Comparison of ENCODE assay signal across 8 cellular contexts in the genomic region with DNA sequence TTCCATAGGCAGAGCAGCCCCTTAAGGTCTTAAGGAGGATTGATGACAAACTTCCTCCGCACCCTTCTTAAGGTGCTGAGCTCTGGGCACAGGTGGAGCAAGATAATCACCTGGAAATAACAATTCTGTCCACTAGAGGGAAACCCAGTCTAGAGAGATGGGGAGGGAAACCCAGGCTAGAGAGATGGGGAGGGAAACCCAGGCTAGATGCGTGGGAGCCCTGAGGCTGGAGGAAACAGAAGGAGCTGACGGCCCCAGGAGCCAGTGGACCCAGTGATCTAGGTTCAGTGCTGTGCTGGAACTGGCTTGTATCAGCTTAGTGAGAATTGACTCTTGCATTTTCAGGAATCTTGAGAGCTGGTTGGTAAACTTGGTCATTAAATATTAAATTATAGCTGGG. TPM values are rescaled to one million over a fixed set of nuclear protein-coding genes. Genes with fewer than 3 reads are reported as not detected.
DNase-seq lines count a peak whose midpoint lies in the region; ATAC-seq and TF ChIP-seq lines count a peak whose summit lies in the region.

No MANE protein-coding gene starts in this region.

- peaks cover 2% of the 10 kb centered on the region for H3K4me1 Mint-ChIP-seq in activated B cell treated with CpG ODN at 0.5 μM for 24 hours
- H3K4me1 Mint-ChIP-seq in memory B cell: peaks cover 5% of the 10 kb centered on the region
- H3K4me1 Mint-ChIP-seq in stimulated activated naive CD8-positive, alpha-beta T cell treated with anti-CD3 and anti-CD28 coated beads, Interleukin-15, amount 100 ng/mL, for 72 hours: peaks cover 5% of the 10 kb centered on the region

- H3K4me3 Mint-ChIP-seq in activated B cell treated with CpG ODN at 0.5 μM for 24 hours (no peak overlapping the region), memory B cell (no peak overlapping the region)
- H3K4me3 Mint-ChIP-seq in stimulated activated naive CD8-positive, alpha-beta T cell treated with anti-CD3 and anti-CD28 coated beads, Interleukin-15, amount 100 ng/mL, for 72 hours: no peak overlapping the region

- DNase-seq in DMS153 (lab: John Stamatoyannopoulos, UW) (peak; percentile 87), HFF-Myc (ENCODE audit: extremely low read depth, low read depth) (no peak), NCI-H2227 (lab: John Stamatoyannopoulos, UW; ENCODE audit: unreplicated experiment) (peak; percentile 82), activated B cell treated with CpG ODN at 0.5 μM for 24 hours (peak; percentile 22), dermis microvascular lymphatic vessel endothelial cell (ENCODE audit: low read depth in 2 of 2) (peak; percentile 27 to 58), memory B cell (ENCODE audit: low spot score in 2 of 2) (peak; percentile 24 to 72), ecto neural progenitor cell (ENCODE audit: low spot score) (no peak)
- peak; percentile 52 to 55 for DNase-seq in stimulated activated naive CD8-positive, alpha-beta T cell treated with anti-CD3 and anti-CD28 coated beads, Interleukin-15, amount 100 ng/mL, for 72 hours

- CTCF ChIA-PET in activated B cell treated with CpG ODN at 0.5 μM for 24 hours (lab: Charles Lee): interaction anchor here (0.7 to 6.9 kb wide), 29 partner anchors 9 to 419 kb away, joined by 3 to 157 read pairs (median 4); partner anchors contain the start of genes CAP1 and MFSD2A

- H3K4me3 ChIP-seq in HFF-Myc (replicated peaks; ENCODE audit: low read depth, low read length): no peak overlapping the region

- intact Hi-C loops in activated B cell treated with CpG ODN at 0.5 μM for 24 hours (cut with micrococcal nuclease): loop anchor here (1.0 to 5.0 kb wide), 4 partner anchors 54 to 419 kb away; no protein-coding TSS in a partner anchor

- TF ChIP-seq CTCF in HFF-Myc (IDR thresholded peaks at IDR 0.05; ENCODE audit: low read depth, low read length, missing control alignments) (peak; percentile 54), activated B cell treated with CpG ODN at 0.5 μM for 24 hours (IDR thresholded peaks at IDR 0.05) (no peak)

- H3K36me3 Mint-ChIP-seq in activated B cell treated with CpG ODN at 0.5 μM for 24 hours (ENCODE audit: low read depth) (no peaks in the 10 kb centered on the region), memory B cell (no peaks in the 10 kb centered on the region)

- POLR2A ChIA-PET in activated B cell treated with CpG ODN at 0.5 μM for 24 hours (lab: Charles Lee): interaction anchor here (0.6 to 2.1 kb wide), 8 partner anchors 10 to 612 kb away, joined by 3 to 12 read pairs (median 5); partner anchors contain the start of gene MFSD2A

- H3K27me3 Mint-ChIP-seq in activated B cell treated with CpG ODN at 0.5 μM for 24 hours: no peaks in the 10 kb centered on the region
- peaks cover 2% of the 10 kb centered on the region for H3K27me3 Mint-ChIP-seq in memory B cell
- no peaks in the 10 kb centered on the region for H3K27me3 Mint-ChIP-seq in stimulated activated naive CD8-positive, alpha-beta T cell treated with anti-CD3 and anti-CD28 coated beads, Interleukin-15, amount 100 ng/mL, for 72 hours

- H3K9me3 Mint-ChIP-seq in activated B cell treated with CpG ODN at 0.5 μM for 24 hours: no peaks in the 10 kb centered on the region
- no peaks in the 10 kb centered on the region for H3K9me3 Mint-ChIP-seq in memory B cell
- H3K9me3 Mint-ChIP-seq in stimulated activated naive CD8-positive, alpha-beta T cell treated with anti-CD3 and anti-CD28 coated beads, Interleukin-15, amount 100 ng/mL, for 72 hours: no peaks in the 10 kb centered on the region

- peak; percentile 99 for ATAC-seq in activated B cell treated with CpG ODN at 0.5 μM for 24 hours (ENCODE audit: low read depth)
- peak; percentile 100 for ATAC-seq in memory B cell (ENCODE audit: low read depth)
- ATAC-seq in stimulated activated naive CD8-positive, alpha-beta T cell treated with anti-CD3 and anti-CD28 coated beads, Interleukin-15, amount 100 ng/mL, for 72 hours: peak; percentile 99

- H3K27ac Mint-ChIP-seq in activated B cell treated with CpG ODN at 0.5 μM for 24 hours: no peak overlapping the region
- H3K27ac Mint-ChIP-seq in memory B cell: no peak overlapping the region
- H3K27ac Mint-ChIP-seq in stimulated activated naive CD8-positive, alpha-beta T cell treated with anti-CD3 and anti-CD28 coated beads, Interleukin-15, amount 100 ng/mL, for 72 hours: no peak overlapping the region

RNA-seq across cellular contexts. Expression of gene MYCL, which starts 17.8 kb away (rescaled TPM):
- 0.10 and 0.29 TPM in 2 replicates for total RNA-seq in activated B cell treated with CpG ODN at 0.5 μM for 24 hours
- total RNA-seq in dermis microvascular lymphatic vessel endothelial cell: 0.38 and 0.39 TPM in 2 replicates

RNA-seq across cellular contexts. Expression of gene MFSD2A, which starts 35.4 kb away (rescaled TPM):
- total RNA-seq in activated B cell treated with CpG ODN at 0.5 μM for 24 hours (30.3 and 36.0 TPM in 2 replicates), dermis microvascular lymphatic vessel endothelial cell (0.13 and 0.51 TPM in 2 replicates)

RNA-seq across cellular contexts. Expression of gene TRIT1, which starts 36.2 kb away (rescaled TPM):
- total RNA-seq in activated B cell treated with CpG ODN at 0.5 μM for 24 hours (23.1 and 24.4 TPM in 2 replicates), dermis microvascular lymphatic vessel endothelial cell (11.5 and 15.7 TPM in 2 replicates)

Comparison
In these comparisons a context has a peak if more than half of its experiments do, and no peak if none do; other contexts are left out.
1. DNase-seq: peak in DMS153 (single experiment), NCI-H2227 (single experiment), activated B cell treated with CpG ODN at 0.5 μM for 24 hours (single experiment), dermis microvascular lymphatic vessel endothelial cell (2 of 2), memory B cell (2 of 2) and stimulated activated naive CD8-positive, alpha-beta T cell treated with anti-CD3 and anti-CD28 coated beads, Interleukin-15, amount 100 ng/mL, for 72 hours (2 of 2); none in HFF-Myc (single experiment) and ecto neural progenitor cell (single experiment).
2. RNA of gene MFSD2A, which starts 35.4 kb away (total RNA-seq): 30.3 to 36.0 TPM in activated B cell treated with CpG ODN at 0.5 μM for 24 hours; 0.13 to 0.51 TPM in dermis microvascular lymphatic vessel endothelial cell; every median in the first group is over 10 times any median in the second.
3. Peak in every context shown above with its lines, with median percentiles within 50 percentile points of each other: ATAC-seq.